ENCODE assay signal across 12 cellular contexts in genomic region chr1:226646026-226646869, GRCh38.
DNase-seq lines count a peak whose midpoint lies in the region; ATAC-seq and TF ChIP-seq lines count a peak whose summit lies in the region.
"Had no signal": no experiment of that assay in that cellular context is flagged by ENCODE, and none has a peak within 500 bp of the region (broad histone marks: within the 10 kb centered on the region; RNA-seq: fewer than 3 reads in every experiment).

No MANE protein-coding gene starts in this region.

- intact Hi-C loops in heart left ventricle (cut with DNase I): loop anchor here in 2 of 10 donors (5.0 to 10.0 kb wide), 2 partner anchors 41 to 89 kb away; partner anchors contain the start of gene ITPKB (in 1 of the 2)

- peaks cover 70% of the 10 kb centered on the region for H3K4me1 Mint-ChIP-seq in activated T-cell treated with anti-CD3 and anti-CD28 coated beads, Interleukin-2, amount 50 U/mL, for 4 hours (ENCODE audit: low read depth)
- H3K4me1 Mint-ChIP-seq in endodermal cell: peaks cover 19% of the 10 kb centered on the region

- peak overlapping the region; percentile 10 for H3K4me2 ChIP-seq in smooth muscle cell

- H3K9me3 Mint-ChIP-seq in activated T-cell treated with anti-CD3 and anti-CD28 coated beads, Interleukin-2, amount 50 U/mL, for 4 hours: no peaks in the 10 kb centered on the region
- no peaks in the 10 kb centered on the region for H3K9me3 Mint-ChIP-seq in endodermal cell
- H3K9me3 Mint-ChIP-seq: activated CD4-positive, alpha-beta T cell treated with anti-CD3 and anti-CD28 coated beads, Interleukin-2, amount 10 ng/mL, durations not matched to agents 24 days and 14 days had no signal

- WGBS in heart left ventricle, 4 donors: 77 to 80% (median 79%) methylated on average over 18 of the region's 18 CpGs
- 67% methylated on average over 18 of the region's 18 CpGs for WGBS in smooth muscle cell (ENCODE audit: low lambda C conversion rate)
- 92 to 93% methylated on average over 11 to 18 of the region's 18 CpGs for WGBS in endodermal cell (ENCODE audit: insufficient coverage in 1 of 2, insufficient read length in 1 of 2), 2 experiments

- H3K36me3 ChIP-seq in heart left ventricle (peaks cover 0 to 63% (median 49%) of the 10 kb centered on the region in 9 donors), smooth muscle cell (ENCODE audit: low read depth) (no peaks in the 10 kb centered on the region), endodermal cell (ENCODE audit: control insufficient read depth, insufficient read depth, low read length) (peaks cover 24% of the 10 kb centered on the region)

- no peak overlapping the region for H3K27ac Mint-ChIP-seq in endodermal cell
- H3K27ac Mint-ChIP-seq: activated CD4-positive, alpha-beta T cell treated with anti-CD3 and anti-CD28 coated beads, Interleukin-2, amount 10 ng/mL, durations not matched to agents 24 days and 14 days had no signal

- peaks cover 4 to 53% (median 28%) of the 10 kb centered on the region in 12 donors for H3K4me1 ChIP-seq in heart left ventricle
- peaks cover 22% of the 10 kb centered on the region for H3K4me1 ChIP-seq in smooth muscle cell (ENCODE audit: low read depth)
- H3K4me1 ChIP-seq in endodermal cell (ENCODE audit: control insufficient read depth, insufficient read depth, low read length): peaks cover 6% of the 10 kb centered on the region

- TF ChIP-seq CTCF in heart left ventricle (IDR thresholded peaks at IDR 0.05): no peak
- TF ChIP-seq CTCF in smooth muscle cell (IDR thresholded peaks at IDR 0.05; ENCODE audit: borderline replicate concordance, insufficient read depth, poor library complexity, severe bottlenecking): no peak
- TF ChIP-seq CTCF in endodermal cell (conservative IDR thresholded peaks at IDR 0.05): no peak

- H3K27ac ChIP-seq in heart left ventricle: peak overlapping the region in 5 of 12 donors; percentile 19 to 76 (median 37)
- peak overlapping the region; percentile 47 for H3K27ac ChIP-seq in smooth muscle cell (ENCODE audit: low read depth)
- H3K27ac ChIP-seq in endodermal cell (ENCODE audit: low read depth, low read length): no peak overlapping the region
- H3K27ac ChIP-seq: thoracic aorta had no signal

- H2AFZ ChIP-seq in smooth muscle cell (ENCODE audit: low read depth): no peak overlapping the region

- H3K79me2 ChIP-seq in smooth muscle cell (ENCODE audit: low read depth): no peaks in the 10 kb centered on the region

- DNase-seq in SIG-M5 treated with dmso at 0.1 percent for 504 hours (lab: John Stamatoyannopoulos, UW; ENCODE audit: unreplicated experiment) (peak; percentile 16), SIG-M5 (lab: John Stamatoyannopoulos, UW) (no peak), heart left ventricle (peak in 3 of 5 donors; percentile 26 to 65 (median 27)), smooth muscle cell (lab: John Stamatoyannopoulos, UW; ENCODE audit: unreplicated experiment) (no peak), endodermal cell (no peak), NCI-H2081 (lab: John Stamatoyannopoulos, UW) (no peak)
- DNase-seq in activated T-cell treated with anti-CD3 and anti-CD28 coated beads, Interleukin-2, amount 50 U/mL, for 4 hours: no peak
- DNase-seq: activated CD4-positive, alpha-beta T cell treated with anti-CD3 and anti-CD28 coated beads, Interleukin-2, amount 10 ng/mL, durations not matched to agents 24 days and 14 days; NCI-H1092 treated with DMSO at 0.1 percent for 48 hours had no signal

- no peaks in the 10 kb centered on the region for H4K20me1 ChIP-seq in smooth muscle cell (ENCODE audit: low read depth)

- H3K9me3 ChIP-seq in heart left ventricle: no peaks in the 10 kb centered on the region
- H3K9me3 ChIP-seq in smooth muscle cell (replicated peaks; ENCODE audit: low read depth): no peaks in the 10 kb centered on the region
- H3K9me3 ChIP-seq in endodermal cell (ENCODE audit: control insufficient read depth, low read length): no peaks in the 10 kb centered on the region
- H3K9me3 ChIP-seq: thoracic aorta had no signal

- peak overlapping the region; percentile 26 for H3K4me3 Mint-ChIP-seq in activated T-cell treated with anti-CD3 and anti-CD28 coated beads, Interleukin-2, amount 50 U/mL, for 4 hours
- no peak overlapping the region for H3K4me3 Mint-ChIP-seq in endodermal cell
- H3K4me3 Mint-ChIP-seq: activated CD4-positive, alpha-beta T cell treated with anti-CD3 and anti-CD28 coated beads, Interleukin-2, amount 10 ng/mL, durations not matched to agents 24 days and 14 days had no signal

- TF ChIP-seq POLR2A in heart left ventricle (IDR thresholded peaks at IDR 0.05): no peak

- no peaks in the 10 kb centered on the region for H3K27me3 Mint-ChIP-seq in activated T-cell treated with anti-CD3 and anti-CD28 coated beads, Interleukin-2, amount 50 U/mL, for 4 hours (ENCODE audit: low read depth)
- no peaks in the 10 kb centered on the region for H3K27me3 Mint-ChIP-seq in endodermal cell (ENCODE audit: insufficient read depth)
- H3K27me3 Mint-ChIP-seq: activated CD4-positive, alpha-beta T cell treated with anti-CD3 and anti-CD28 coated beads, Interleukin-2, amount 10 ng/mL, durations not matched to agents 24 days and 14 days had no signal

- ATAC-seq in activated T-cell treated with anti-CD3 and anti-CD28 coated beads, Interleukin-2, amount 50 U/mL, for 4 hours: no peak
- ATAC-seq in heart left ventricle: peak in 1 of 4 donors; percentile 15
- no peak for ATAC-seq in GM18498 (IDR thresholded peaks at IDR 0.05; ENCODE audit: unreplicated experiment)
- ATAC-seq: Panc1 had no signal

- H3K4me3 ChIP-seq in heart left ventricle: no peak overlapping the region
- no peak overlapping the region for H3K4me3 ChIP-seq in smooth muscle cell
- H3K4me3 ChIP-seq in endodermal cell (ENCODE audit: low read length): no peak overlapping the region
- H3K4me3 ChIP-seq: thoracic aorta had no signal

- H3K27me3 ChIP-seq in heart left ventricle: no peaks in the 10 kb centered on the region
- H3K27me3 ChIP-seq in smooth muscle cell (ENCODE audit: low read depth): no peaks in the 10 kb centered on the region
- no peaks in the 10 kb centered on the region for H3K27me3 ChIP-seq in endodermal cell (ENCODE audit: control insufficient read depth, insufficient read depth, low read length, poor library complexity, severe bottlenecking)

- H3K9ac ChIP-seq in smooth muscle cell (ENCODE audit: low read depth) (peak overlapping the region; percentile 10), endodermal cell (ENCODE audit: extremely low read depth, low read length, poor library complexity, severe bottlenecking) (no peak overlapping the region)

- no peaks in the 10 kb centered on the region for H3F3A ChIP-seq in smooth muscle cell (ENCODE audit: low read depth)

- H3K36me3 Mint-ChIP-seq in activated T-cell treated with anti-CD3 and anti-CD28 coated beads, Interleukin-2, amount 50 U/mL, for 4 hours (ENCODE audit: insufficient read depth): peaks cover 13% of the 10 kb centered on the region
- H3K36me3 Mint-ChIP-seq in endodermal cell (ENCODE audit: low read depth): peaks cover 37% of the 10 kb centered on the region

Comparison
In these comparisons a context has a peak if more than half of its experiments do, and no peak if none do; other contexts are left out.
1. DNase-seq: peak in SIG-M5 treated with dmso at 0.1 percent for 504 hours (single experiment) and heart left ventricle (3 of 5); none in SIG-M5 (single experiment), activated T-cell treated with anti-CD3 and anti-CD28 coated beads, Interleukin-2, amount 50 U/mL, for 4 hours (single experiment), smooth muscle cell (single experiment), endodermal cell (single experiment) and NCI-H2081 (0 of 2).